8 cellular contexts compared by ENCODE assay signal in genomic region chr12:6914246-6914947, GRCh38. TPM values are rescaled to one million over a fixed set of nuclear protein-coding genes. Genes with fewer than 3 reads are reported as not detected.
A peak's percentile ranks its signal among the peaks of the same experiment; 100 is the strongest.
DNase-seq lines count a peak whose midpoint lies in the region; ATAC-seq and TF ChIP-seq lines count a peak whose summit lies in the region.

Gene ENO2, plus strand, starts transcription at chr12:6914580. Its CDS starts 1,253 bp downstream, at chr12:6915833.

- no peaks in the 10 kb centered on the region for H3K9me3 ChIP-seq in esophagus muscularis mucosa

- H3K36me3 Mint-ChIP-seq in activated T-cell treated with anti-CD3 and anti-CD28 coated beads, Interleukin-2, amount 50 U/mL, for 4 hours (ENCODE audit: insufficient read depth), result peaks cover 9% of the 10 kb centered on the region

- WGBS in esophagus muscularis mucosa, result 2% methylated on average over 20 of the region's 68 CpGs

- H3K27me3 ChIP-seq in esophagus muscularis mucosa, result no peaks in the 10 kb centered on the region

- H3K9me3 Mint-ChIP-seq in activated T-cell treated with anti-CD3 and anti-CD28 coated beads, Interleukin-2, amount 50 U/mL, for 4 hours, result no peaks in the 10 kb centered on the region

- DNase-seq in NCI-H187 (lab: John Stamatoyannopoulos, UW) (peak; percentile 24 to 31), NCI-H187 treated with DMSO at 0.1 percent for 48 hours (lab: John Stamatoyannopoulos, UW) (no peak), NOMO-1 treated with dmso at 0.1 percent for 144 hours (lab: John Stamatoyannopoulos, UW; ENCODE audit: unreplicated experiment) (peak; percentile 23), esophagus muscularis mucosa (ENCODE audit: extremely low spot score) (no peak), myocyte (ENCODE audit: low read depth) (peak; percentile 66)
- peak; percentile 85 for DNase-seq in activated T-cell treated with anti-CD3 and anti-CD28 coated beads, Interleukin-2, amount 50 U/mL, for 4 hours
- peak; percentile 73 to 85 for DNase-seq in stimulated activated CD8-positive, alpha-beta memory T cell treated with anti-CD3 and anti-CD28 coated beads, Interleukin-7, amount 100 ng/mL, for 4 hours (ENCODE audit: low read depth in 2 of 2)

- H3K4me3 ChIP-seq in esophagus muscularis mucosa, result peak within 1 kb of the TSS; percentile 72 to 89 (median 82)

- peaks cover 0 to 33% (median 18%) of the 10 kb centered on the region in 4 donors for H3K36me3 ChIP-seq in esophagus muscularis mucosa

- intact Hi-C loops in esophagus muscularis mucosa (cut with DNase I), result no loop called here

- peaks cover 9 to 29% (median 24%) of the 10 kb centered on the region in 4 donors for H3K4me1 ChIP-seq in esophagus muscularis mucosa

- peak within 1 kb of the TSS; percentile 92 for H3K4me3 Mint-ChIP-seq in activated T-cell treated with anti-CD3 and anti-CD28 coated beads, Interleukin-2, amount 50 U/mL, for 4 hours

- H3K27ac ChIP-seq in esophagus muscularis mucosa (replicated peaks in 1 of 4), result peak within 1 kb of the TSS; percentile 87 to 90 (median 88)

- ATAC-seq in HG03066 (IDR thresholded peaks at IDR 0.05; ENCODE audit: low read depth, unreplicated experiment), result peak; percentile 76
- ATAC-seq in activated T-cell treated with anti-CD3 and anti-CD28 coated beads, Interleukin-2, amount 50 U/mL, for 4 hours, result peak; percentile 96

- no peak for TF ChIP-seq EP300 in esophagus muscularis mucosa (IDR thresholded peaks at IDR 0.05)

- H3K27me3 Mint-ChIP-seq in activated T-cell treated with anti-CD3 and anti-CD28 coated beads, Interleukin-2, amount 50 U/mL, for 4 hours (ENCODE audit: low read depth), result no peaks in the 10 kb centered on the region

- no peak for TF ChIP-seq POLR2A in esophagus muscularis mucosa (IDR thresholded peaks at IDR 0.05; ENCODE audit: low read depth)

- TF ChIP-seq CTCF in esophagus muscularis mucosa (IDR thresholded peaks at IDR 0.05), result peak in 1 of 3 experiments; percentile 8

- peaks cover 31% of the 10 kb centered on the region for H3K4me1 Mint-ChIP-seq in activated T-cell treated with anti-CD3 and anti-CD28 coated beads, Interleukin-2, amount 50 U/mL, for 4 hours (ENCODE audit: low read depth)

RNA-seq across cellular contexts. Expression of gene ENO2, which starts in this region (rescaled TPM):
- 10 to 100 TPM; 83.5 to 97.4 (median 85.2) TPM for total RNA-seq in activated T-cell treated with anti-CD3 and anti-CD28 coated beads, Interleukin-2, amount 50 U/mL, for 4 hours
- total RNA-seq in esophagus muscularis mucosa, result 10 to 100 TPM; 28.7 to 49.7 (median 40.0) TPM
- 9.0 and 9.9 TPM in 2 replicates for total RNA-seq in myocyte
- 77.6 TPM for polyA plus RNA-seq in myocyte (2012)

Comparison
In these comparisons a context has a peak if more than half of its experiments do, and no peak if none do; other contexts are left out.
1. DNase-seq: peak in NCI-H187 (2 of 2), NOMO-1 treated with dmso at 0.1 percent for 144 hours (single experiment), activated T-cell treated with anti-CD3 and anti-CD28 coated beads, Interleukin-2, amount 50 U/mL, for 4 hours (single experiment), myocyte (single experiment) and stimulated activated CD8-positive, alpha-beta memory T cell treated with anti-CD3 and anti-CD28 coated beads, Interleukin-7, amount 100 ng/mL, for 4 hours (2 of 2); none in NCI-H187 treated with DMSO at 0.1 percent for 48 hours (single experiment) and esophagus muscularis mucosa (single experiment).